Comparison of ENCODE assay signal across 11 cellular contexts in genomic region chr11:112852141-112852853, GRCh38.
A peak's percentile ranks its signal among the peaks of the same experiment; 100 is the strongest.
DNase-seq lines count a peak whose midpoint lies in the region; ATAC-seq and TF ChIP-seq lines count a peak whose summit lies in the region.
"Had no signal": no experiment of that assay in that cellular context is flagged by ENCODE, and none has a peak within 500 bp of the region (broad histone marks: within the 10 kb centered on the region; RNA-seq: fewer than 3 reads in every experiment).

No MANE protein-coding gene starts in this region.

- DNase-seq in HT1080 (ENCODE audit: low read depth) (peak; percentile 98), adipocyte (ENCODE audit: low read depth) (no peak), foreskin fibroblast (peak; percentile 25 to 66), psoas muscle (no peak), dermis blood vessel endothelial cell (no peak)
- DNase-seq: activated CD4-positive, alpha-beta memory T cell treated with anti-CD3 and anti-CD28 coated beads, Interleukin-2, amount 10 ng/mL, durations not matched to agents 7 days and 5 days; CD4-positive, alpha-beta T cell had no signal

- H3K4me3 ChIP-seq in adipocyte (ENCODE audit: low read length) (peak overlapping the region; percentile 30), foreskin fibroblast (ENCODE audit: low read depth in 1 of 2, low read length in 2 of 2) (no peak overlapping the region), psoas muscle (no peak overlapping the region)

- H3K4me1 ChIP-seq in adipocyte (ENCODE audit: control insufficient read depth, insufficient read depth, low read length) (peaks cover 13% of the 10 kb centered on the region), psoas muscle (no peaks in the 10 kb centered on the region)

- H3K27me3 ChIP-seq in adipocyte (replicated peaks; ENCODE audit: control insufficient read depth, insufficient read depth, low read length), result no peaks in the 10 kb centered on the region
- no peaks in the 10 kb centered on the region for H3K27me3 ChIP-seq in psoas muscle (ENCODE audit: insufficient read depth in 3 of 3, low read length in 2 of 3)

- H3K36me3 ChIP-seq in adipocyte (ENCODE audit: control insufficient read depth, insufficient read depth, low read length, severe bottlenecking) (no peaks in the 10 kb centered on the region), psoas muscle (ENCODE audit: insufficient read depth in 1 of 2, low read depth in 1 of 2) (no peaks in the 10 kb centered on the region)

- 44 to 62% (median 56%) methylated on average over 5 of the region's 5 CpGs for WGBS in psoas muscle, 3 donors

- ATAC-seq in psoas muscle (peak; percentile 55 to 90 (median 79)), GM18907 (IDR thresholded peaks at IDR 0.05; ENCODE audit: unreplicated experiment) (no peak), GM21390 (IDR thresholded peaks at IDR 0.05; ENCODE audit: unreplicated experiment) (no peak), GM18868 (IDR thresholded peaks at IDR 0.05; ENCODE audit: unreplicated experiment) (no peak)
- ATAC-seq: stimulated activated memory B cell treated with anti-CD40 and anti-IgM and Interleukin-4, amounts not matched to agents 10 μg/mL and 1 μg/mL and 100 μg/mL, for 72 hours had no signal

- intact Hi-C loops in psoas muscle (cut with DNase I), result no loop called here

- no peaks in the 10 kb centered on the region for H3K9me3 ChIP-seq in adipocyte (ENCODE audit: control insufficient read depth, low read length)
- H3K9me3 ChIP-seq in psoas muscle, result no peaks in the 10 kb centered on the region

- no peak overlapping the region for H3K9ac ChIP-seq in adipocyte (ENCODE audit: low read length)

- H3K27ac ChIP-seq in psoas muscle, result no peak overlapping the region

- TF ChIP-seq CTCF in foreskin fibroblast (IDR thresholded peaks at IDR 0.05; ENCODE audit: low read depth, low read length) (no peak), psoas muscle (IDR thresholded peaks at IDR 0.05) (no peak)

Comparison
In these comparisons a context has a peak if more than half of its experiments do, and no peak if none do; other contexts are left out.
1. DNase-seq: peak in HT1080 (single experiment) and foreskin fibroblast (2 of 2); none in adipocyte (single experiment), psoas muscle (0 of 2) and dermis blood vessel endothelial cell (single experiment).
2. ATAC-seq: peak in psoas muscle (4 of 4); none in GM18907 (single experiment), GM21390 (single experiment) and GM18868 (single experiment).